Comparison of ENCODE assay signal across 2 cellular contexts in the genomic region with DNA sequence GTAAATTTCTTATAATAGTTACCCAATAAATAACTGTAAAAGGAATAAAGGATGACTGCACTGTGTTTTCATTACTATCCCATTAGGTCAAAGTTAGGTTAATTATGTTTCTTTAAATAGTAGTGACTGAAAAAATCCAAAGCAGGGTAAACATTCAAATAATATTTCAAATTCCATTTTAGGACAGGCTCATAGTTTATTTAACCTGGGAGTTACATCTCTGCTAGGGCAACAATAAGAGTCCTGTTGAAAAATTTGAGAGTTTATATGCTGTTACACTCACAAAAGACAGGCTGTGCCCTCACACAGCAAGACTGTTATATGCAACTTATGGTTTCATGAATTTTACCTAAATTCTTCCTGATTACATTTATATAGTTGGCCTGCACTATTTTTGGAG.
TF ChIP-seq lines count a peak whose summit lies in the region.

No MANE protein-coding gene starts in this region.

TF ChIP-seq in SK-N-SH, 30 proteins besides CTCF, POLR2A, EP300 and RAD21:
- no peak for TF ChIP-seq RXRA (IDR thresholded peaks at IDR 0.05; ENCODE audit: borderline replicate concordance, low read depth)
- no peak for TF ChIP-seq EZH2phosphoT487 (IDR thresholded peaks at IDR 0.05; ENCODE audit: borderline replicate concordance, low read depth)
- no peak for TF ChIP-seq TAF1 (IDR thresholded peaks at IDR 0.05; ENCODE audit: borderline replicate concordance, low read depth, low read length)
- no peak for TF ChIP-seq FOSL2 (IDR thresholded peaks at IDR 0.05; ENCODE audit: borderline replicate concordance, low read depth)
- no peak for TF ChIP-seq YY1 (IDR thresholded peaks at IDR 0.05; ENCODE audit: low read depth)
- no peak for TF ChIP-seq RFX5 (IDR thresholded peaks at IDR 0.05; ENCODE audit: low read length)
- TF ChIP-seq NFIC (IDR thresholded peaks at IDR 0.05; ENCODE audit: borderline replicate concordance): no peak
- no peak for TF ChIP-seq GATA2 (CRISPR knock-in tag; IDR thresholded peaks at IDR 0.05)
- no peak for TF ChIP-seq GABPA (IDR thresholded peaks at IDR 0.05; ENCODE audit: low read depth)
- no peak for TF ChIP-seq FOXJ3 (CRISPR knock-in tag; IDR thresholded peaks at IDR 0.05)
- no peak for TF ChIP-seq ELF1 (IDR thresholded peaks at IDR 0.05)
- no peak for TF ChIP-seq JUND (IDR thresholded peaks at IDR 0.05)
- TF ChIP-seq, protein P1, sequence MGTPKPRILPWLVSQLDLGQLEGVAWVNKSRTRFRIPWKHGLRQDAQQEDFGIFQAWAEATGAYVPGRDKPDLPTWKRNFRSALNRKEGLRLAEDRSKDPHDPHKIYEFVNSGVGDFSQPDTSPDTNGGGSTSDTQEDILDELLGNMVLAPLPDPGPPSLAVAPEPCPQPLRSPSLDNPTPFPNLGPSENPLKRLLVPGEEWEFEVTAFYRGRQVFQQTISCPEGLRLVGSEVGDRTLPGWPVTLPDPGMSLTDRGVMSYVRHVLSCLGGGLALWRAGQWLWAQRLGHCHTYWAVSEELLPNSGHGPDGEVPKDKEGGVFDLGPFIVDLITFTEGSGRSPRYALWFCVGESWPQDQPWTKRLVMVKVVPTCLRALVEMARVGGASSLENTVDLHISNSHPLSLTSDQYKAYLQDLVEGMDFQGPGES (IDR thresholded peaks at IDR 0.05; ENCODE audit: low read depth, low read length): no peak
- TF ChIP-seq NRF1 (IDR thresholded peaks at IDR 0.05; ENCODE audit: low read depth, low read length): no peak
- no peak for TF ChIP-seq TCF12 (IDR thresholded peaks at IDR 0.05)

TF ChIP-seq in endothelial cell of umbilical vein, 7 proteins besides CTCF, POLR2A, EP300 and RAD21:
- TF ChIP-seq, protein P2, sequence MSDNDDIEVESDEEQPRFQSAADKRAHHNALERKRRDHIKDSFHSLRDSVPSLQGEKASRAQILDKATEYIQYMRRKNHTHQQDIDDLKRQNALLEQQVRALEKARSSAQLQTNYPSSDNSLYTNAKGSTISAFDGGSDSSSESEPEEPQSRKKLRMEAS (IDR thresholded peaks at IDR 0.05; ENCODE audit: insufficient read depth, insufficient read length): no peak
- no peak for TF ChIP-seq MYC (IDR thresholded peaks at IDR 0.05; ENCODE audit: low read depth, low read length)
- no peak for TF ChIP-seq GATA2 (IDR thresholded peaks at IDR 0.05; ENCODE audit: insufficient read depth, insufficient read length, low read depth, low read length)
- TF ChIP-seq POLR2AphosphoS5 (IDR thresholded peaks at IDR 0.05; ENCODE audit: insufficient read depth, low read depth, low read length): no peak
- no peak for TF ChIP-seq FOS (IDR thresholded peaks at IDR 0.05; ENCODE audit: borderline replicate concordance, insufficient read depth, low read length)
- no peak for TF ChIP-seq EZH2 (IDR thresholded peaks at IDR 0.05; ENCODE audit: borderline replicate concordance, low read depth, low read length, severe bottlenecking)
- TF ChIP-seq JUN (IDR thresholded peaks at IDR 0.05; ENCODE audit: borderline replicate concordance, insufficient read depth, insufficient read length, low read depth): no peak
